ENCODE assay signal across 8 cellular contexts in the genomic region with DNA sequence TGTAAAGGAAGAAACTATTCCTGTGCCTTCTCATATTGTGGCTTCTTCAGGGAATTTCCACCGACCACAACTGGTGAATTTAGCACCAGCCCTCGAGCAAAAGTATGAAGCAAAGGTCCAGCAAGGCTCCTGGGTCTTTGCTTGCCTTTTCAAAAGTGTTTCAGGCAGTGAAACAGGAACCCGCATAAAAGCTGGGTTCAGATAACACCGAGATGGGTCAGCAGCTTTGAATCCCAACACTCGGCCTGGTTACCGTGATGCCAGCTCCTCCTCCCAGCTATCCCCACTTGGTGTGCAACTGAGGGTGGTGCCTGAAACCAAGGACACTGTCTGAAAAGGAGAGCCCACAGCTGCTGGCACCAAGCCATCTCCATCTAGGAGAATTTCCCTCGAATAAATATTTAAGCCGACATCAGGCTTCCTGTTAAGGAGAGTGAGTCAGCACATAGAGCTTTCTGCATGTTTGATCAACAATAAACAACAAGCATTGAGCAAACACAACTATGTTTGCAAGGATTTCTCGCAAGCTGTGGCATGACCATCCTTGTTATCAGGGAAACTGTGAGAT.
A peak's percentile ranks its signal among the peaks of the same experiment; 100 is the strongest.
DNase-seq lines count a peak whose midpoint lies in the region; ATAC-seq, FAIRE-seq and TF ChIP-seq lines count a peak whose summit lies in the region.

No MANE protein-coding gene starts in this region.

- TF ChIP-seq POLR2A in breast epithelium (IDR thresholded peaks at IDR 0.05), result no peak

- intact Hi-C loops in breast epithelium (cut with DNase I; ENCODE audit: low total_unique reads), result no loop called here

- peak overlapping the region; percentile 45 for H3K27ac ChIP-seq in breast epithelium

- H3K4me3 ChIP-seq in breast epithelium, result no peak overlapping the region

- H3K36me3 ChIP-seq in breast epithelium, result no peaks in the 10 kb centered on the region

- DNase-seq in AG20443 (ENCODE audit: low spot score), result peak; percentile 61
- peak; percentile 33 for DNase-seq in NCI-H2029 treated with DMSO at 0.1 percent for 48 hours (lab: John Stamatoyannopoulos, UW)
- no peak for DNase-seq in breast epithelium (ENCODE audit: low spot score in 2 of 2)
- peak; percentile 27 for DNase-seq in medulla oblongata (ENCODE audit: extremely low spot score)
- no peak for DNase-seq in NCI-H1694 (lab: John Stamatoyannopoulos, UW)
- no peak for DNase-seq in D721Med (ENCODE audit: insufficient read length, low spot score)
- DNase-seq in NCI-H1092 treated with DMSO at 0.1 percent for 48 hours (lab: John Stamatoyannopoulos, UW), result no peak

- no peaks in the 10 kb centered on the region for H3K27me3 ChIP-seq in breast epithelium

- no peak for ATAC-seq in GM19035 (IDR thresholded peaks at IDR 0.05; ENCODE audit: unreplicated experiment)

- TF ChIP-seq CTCF in breast epithelium (IDR thresholded peaks at IDR 0.05), result no peak
- no peak for TF ChIP-seq CTCF in D721Med (IDR thresholded peaks at IDR 0.05; ENCODE audit: insufficient read depth, missing control alignments)

- no peak for FAIRE-seq in D721Med (lab: Jason Lieb, UNC)

- H3K9me3 ChIP-seq in breast epithelium, result no peaks in the 10 kb centered on the region

- H3K4me1 ChIP-seq in breast epithelium, result peaks cover 0 to 6% of the 10 kb centered on the region in 2 donors

Comparison
In these comparisons a context has a peak if more than half of its experiments do, and no peak if none do; other contexts are left out.
1. DNase-seq: peak in AG20443 (single experiment), NCI-H2029 treated with DMSO at 0.1 percent for 48 hours (single experiment) and medulla oblongata (single experiment); none in breast epithelium (0 of 2), NCI-H1694 (single experiment), D721Med (single experiment) and NCI-H1092 treated with DMSO at 0.1 percent for 48 hours (single experiment).